8 cellular contexts compared by ENCODE assay signal in the genomic region with DNA sequence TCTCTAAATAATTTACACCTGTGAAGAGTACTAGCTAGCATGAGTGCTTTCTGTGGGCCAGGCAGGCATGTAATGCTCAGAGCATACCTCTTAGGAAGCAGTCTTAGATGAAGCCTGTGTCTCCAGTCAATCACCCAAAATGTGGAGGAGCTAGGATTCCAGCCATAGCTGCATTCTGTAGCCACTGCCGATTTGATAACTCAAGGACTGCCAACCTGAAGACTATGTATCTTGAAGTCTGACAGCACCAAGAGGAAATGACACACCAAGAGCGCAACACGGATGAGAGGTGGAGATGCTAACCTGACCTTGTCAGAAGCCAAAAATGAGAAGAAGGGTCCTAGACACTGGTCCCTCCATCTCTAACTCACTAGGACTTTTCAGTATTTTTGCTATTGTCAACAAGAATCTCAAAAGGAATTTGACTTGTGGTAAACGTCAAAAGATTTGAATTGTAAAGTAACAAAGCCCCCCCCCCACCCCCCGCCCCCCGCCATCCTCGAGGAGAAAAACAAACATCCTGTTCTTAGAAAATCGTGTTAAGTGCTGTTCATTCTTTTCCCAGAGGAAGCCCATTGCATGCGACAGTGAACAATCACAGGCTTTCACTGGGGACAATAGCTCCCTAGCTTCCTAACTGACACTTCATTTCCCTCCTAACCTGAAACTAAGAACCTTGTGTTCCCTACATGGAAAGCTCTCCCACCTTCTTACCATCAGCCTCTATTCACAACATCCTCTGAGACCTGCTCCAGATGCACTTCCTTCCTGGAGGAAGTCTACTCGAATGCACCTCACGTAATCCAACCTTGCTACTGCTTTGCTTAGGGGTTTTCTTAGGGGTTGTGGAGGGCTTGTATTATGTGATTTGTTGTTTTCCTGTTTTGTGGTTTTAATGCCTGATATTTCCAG. TPM values are rescaled to one million over a fixed set of nuclear protein-coding genes. Genes with fewer than 3 reads are reported as not detected.
DNase-seq lines count a peak whose midpoint lies in the region; ATAC-seq and TF ChIP-seq lines count a peak whose summit lies in the region.

No MANE protein-coding gene starts in this region.

- no peak for ATAC-seq in natural killer cell treated with Interleukin-12 subunit alpha and Interleukin-12 subunit beta and Interleukin-15 and Interleukin-18, amount 100 ng/mL, for 72 hours
- no peak for ATAC-seq in GM18873 (IDR thresholded peaks at IDR 0.05; ENCODE audit: low FRiP score, unreplicated experiment)
- ATAC-seq in GM18909 (IDR thresholded peaks at IDR 0.05; ENCODE audit: poor library complexity, unreplicated experiment): no peak
- no peak for ATAC-seq in GM18505 (IDR thresholded peaks at IDR 0.05; ENCODE audit: unreplicated experiment)

- H3K4me1 Mint-ChIP-seq in natural killer cell treated with Interleukin-12 subunit alpha and Interleukin-12 subunit beta and Interleukin-15 and Interleukin-18, amount 100 ng/mL, for 72 hours (ENCODE audit: low read depth in 2 of 2): peaks cover 71 to 93% of the 10 kb centered on the region in 2 donors

- no peak for TF ChIP-seq POLR2A in breast epithelium (IDR thresholded peaks at IDR 0.05)
- no peak for TF ChIP-seq POLR2A in GM18505 (IDR thresholded peaks at IDR 0.05; ENCODE audit: borderline replicate concordance, extremely low read depth, insufficient read depth, insufficient read length)

- no peaks in the 10 kb centered on the region for H3K9me3 ChIP-seq in breast epithelium

- no peak for TF ChIP-seq CTCF in breast epithelium (IDR thresholded peaks at IDR 0.05)

- no peaks in the 10 kb centered on the region for H3K36me3 ChIP-seq in breast epithelium

- peak overlapping the region; percentile 65 for H3K4me3 Mint-ChIP-seq in natural killer cell treated with Interleukin-12 subunit alpha and Interleukin-12 subunit beta and Interleukin-15 and Interleukin-18, amount 100 ng/mL, for 72 hours

- no peak overlapping the region for H3K4me3 ChIP-seq in breast epithelium

- peaks cover 0 to 6% of the 10 kb centered on the region in 2 donors for H3K4me1 ChIP-seq in breast epithelium

- H3K9me3 Mint-ChIP-seq in natural killer cell treated with Interleukin-12 subunit alpha and Interleukin-12 subunit beta and Interleukin-15 and Interleukin-18, amount 100 ng/mL, for 72 hours: no peaks in the 10 kb centered on the region

- H3K36me3 Mint-ChIP-seq in natural killer cell treated with Interleukin-12 subunit alpha and Interleukin-12 subunit beta and Interleukin-15 and Interleukin-18, amount 100 ng/mL, for 72 hours: peaks cover 12% of the 10 kb centered on the region

- peak overlapping the region; percentile 65 to 68 for H3K27ac ChIP-seq in breast epithelium

- intact Hi-C loops in breast epithelium (cut with DNase I; ENCODE audit: low total_unique reads): no loop called here

- H3K27ac Mint-ChIP-seq in natural killer cell treated with Interleukin-12 subunit alpha and Interleukin-12 subunit beta and Interleukin-15 and Interleukin-18, amount 100 ng/mL, for 72 hours: peak overlapping the region; percentile 94 to 95

- H3K27me3 Mint-ChIP-seq in natural killer cell treated with Interleukin-12 subunit alpha and Interleukin-12 subunit beta and Interleukin-15 and Interleukin-18, amount 100 ng/mL, for 72 hours: no peaks in the 10 kb centered on the region

- DNase-seq in COLO829 (ENCODE audit: low spot score) (peak; percentile 82), NCI-H1417 (lab: John Stamatoyannopoulos, UW) (peak; percentile 46 to 78 (median 52)), breast epithelium (ENCODE audit: low spot score in 2 of 2) (no peak), HT-29 (ENCODE audit: low spot score) (no peak)
- DNase-seq in natural killer cell treated with Interleukin-12 subunit alpha and Interleukin-12 subunit beta and Interleukin-15 and Interleukin-18, amount 100 ng/mL, for 72 hours (ENCODE audit: low spot score): no peak

- H3K27me3 ChIP-seq in breast epithelium: no peaks in the 10 kb centered on the region

RNA-seq across cellular contexts. Expression of gene CDC42EP3, which starts 14.7 kb away (rescaled TPM):
- total RNA-seq in breast epithelium: 10 to 100 TPM; 19.5 to 35.7 (median 35.7) TPM
- total RNA-seq in natural killer cell treated with Interleukin-12 subunit alpha and Interleukin-12 subunit beta and Interleukin-15 and Interleukin-18, amount 100 ng/mL, for 72 hours: 10 to 100 TPM; 36.0 to 40.1 TPM
- 6.6 and 13.6 TPM in 2 replicates for total RNA-seq in HT-29 (2014; rRNA removed; shearing (Covaris generic))

Comparison
In these comparisons a context has a peak if more than half of its experiments do, and no peak if none do; other contexts are left out.
1. DNase-seq: peak in COLO829 (single experiment) and NCI-H1417 (3 of 3); none in breast epithelium (0 of 2), natural killer cell treated with Interleukin-12 subunit alpha and Interleukin-12 subunit beta and Interleukin-15 and Interleukin-18, amount 100 ng/mL, for 72 hours (single experiment) and HT-29 (single experiment).